29 cellular contexts compared by ENCODE assay signal in the genomic region with DNA sequence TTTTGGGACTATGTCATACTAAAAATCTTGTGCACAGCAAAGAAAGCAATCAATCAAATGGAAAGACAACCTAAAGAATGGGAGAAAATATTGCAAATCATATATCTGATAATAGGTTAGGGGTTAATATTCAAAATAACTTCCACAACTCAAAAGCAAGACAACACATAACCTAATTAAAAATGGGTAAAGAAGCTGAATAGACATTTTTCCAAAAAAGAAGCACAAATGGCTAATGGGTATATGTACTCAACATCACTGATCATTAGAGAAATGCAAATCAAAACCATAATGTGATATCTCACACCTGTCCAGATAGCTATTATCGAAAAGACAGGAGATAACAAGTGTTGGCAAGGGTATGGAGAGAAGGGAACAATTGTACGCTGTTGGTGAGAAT. TPM values are rescaled to one million over a fixed set of nuclear protein-coding genes. Genes with fewer than 3 reads are reported as not detected.
DNase-seq lines count a peak whose midpoint lies in the region; ATAC-seq, FAIRE-seq and TF ChIP-seq lines count a peak whose summit lies in the region.
"Had no signal": no experiment of that assay in that cellular context is flagged by ENCODE, and none has a peak within 500 bp of the region (broad histone marks: within the 10 kb centered on the region; RNA-seq: fewer than 3 reads in every experiment).

No MANE protein-coding gene starts in this region.

- TF ChIP-seq CTCF in HepG2 (CRISPR knock-in tag; IDR thresholded peaks at IDR 0.05) (no peak), right lobe of liver (IDR thresholded peaks at IDR 0.05) (no peak)

- CTCF ChIA-PET in HepG2 (lab: Yijun Ruan, JAX; ENCODE audit: low intra/inter-chr PET ratio, low total read pairs), result no interaction called here

- H3K27me3 ChIP-seq in HepG2 (ENCODE audit: control insufficient read depth in 1 of 2, insufficient read depth in 2 of 2, low read length in 2 of 2) (no peaks in the 10 kb centered on the region), right lobe of liver (peaks cover 0 to under 1% of the 10 kb centered on the region in 2 donors)
- H3K27me3 ChIP-seq: BE2C, BLaER1 had no signal

- no peaks in the 10 kb centered on the region for H3K79me2 ChIP-seq in HepG2 (ENCODE audit: insufficient read depth, low read length)

- H3K4me1 ChIP-seq in HepG2 (ENCODE audit: insufficient read depth, low read length) (no peaks in the 10 kb centered on the region), right lobe of liver (no peaks in the 10 kb centered on the region)
- H3K4me1 ChIP-seq: BE2C, BLaER1, Caco-2 had no signal

- H3K9me3 ChIP-seq in HepG2 (ENCODE audit: low read length) (no peaks in the 10 kb centered on the region), right lobe of liver (no peaks in the 10 kb centered on the region)
- H3K9me3 ChIP-seq: BE2C, BLaER1, Caco-2 had no signal

- BruUV-seq in HepG2 (replicated peaks; lab: Mats Ljungman, UMichigan), result no TSS peak

- 45% methylated on average over 2 of the region's 2 CpGs for WGBS in HepG2 (ENCODE audit: low lambda C conversion rate)
- 95% methylated on average over 2 of the region's 2 CpGs for WGBS in right lobe of liver (ENCODE audit: insufficient coverage, low coverage, low lambda C conversion rate, missing lambda C conversion rate)

- TF ChIP-seq RAD21 in HepG2 (CRISPR knock-in tag; IDR thresholded peaks at IDR 0.05), result no peak

- H3K27ac ChIP-seq in HepG2 (ENCODE audit: extremely low read length, insufficient read depth, low read length) (no peak overlapping the region), right lobe of liver (no peak overlapping the region)
- H3K27ac ChIP-seq: 22Rv1, BLaER1 had no signal

- H3K4me3 ChIP-seq in HepG2 (replicated peaks in 1 of 3; ENCODE audit: insufficient read depth in 1 of 3, low read depth in 2 of 3, low read length in 3 of 3) (no peak overlapping the region), right lobe of liver (no peak overlapping the region)
- H3K4me3 ChIP-seq: BLaER1, GM12878 had no signal

- TF ChIP-seq EP300 in HepG2 (IDR thresholded peaks at IDR 0.05; ENCODE audit: low read depth in 2 of 2, low read length in 2 of 2) (no peak), HepG2 (CRISPR knock-in tag; IDR thresholded peaks at IDR 0.05; ENCODE audit: borderline replicate concordance) (no peak)

- H3K9ac ChIP-seq in HepG2 (ENCODE audit: insufficient read depth, low read depth, low read length), result no peak overlapping the region
- H3K9ac ChIP-seq: BLaER1 had no signal

- DNase-seq in HepG2 (ENCODE audit: low spot score), result no peak
- DNase-seq in right lobe of liver, result no peak
- no peak for DNase-seq in HTR-8/SVneo (ENCODE audit: insufficient read length, low spot score)
- no peak for DNase-seq in NCI-H2081 treated with DMSO at 0.1 percent for 48 hours (lab: John Stamatoyannopoulos, UW)
- DNase-seq: ACHN; BE2C; C1 segment of cervical spinal cord; Caco-2; Calu3; CD4-positive, alpha-beta memory T cell; CD4-positive, CD25-positive, alpha-beta regulatory T cell; DMS 273 treated with DMSO at 0.1 percent for 48 hours; DMS153; DMS53; DMS79; DND-41; EL; GDM1 had no signal

- H4K20me1 ChIP-seq in HepG2 (ENCODE audit: insufficient read depth, low read length), result no peaks in the 10 kb centered on the region
- H4K20me1 ChIP-seq: BLaER1 had no signal

- no peak overlapping the region for H3K4me2 ChIP-seq in HepG2 (ENCODE audit: low read depth, low read length)
- H3K4me2 ChIP-seq: BLaER1 had no signal

- ATAC-seq in HepG2 (no peak), right lobe of liver (no peak), HG03457 (IDR thresholded peaks at IDR 0.05; ENCODE audit: unreplicated experiment) (no peak)
- ATAC-seq: GM12878 had no signal

- H3K36me3 ChIP-seq in HepG2 (replicated peaks in 1 of 2; ENCODE audit: control insufficient read depth in 1 of 2, insufficient read depth in 2 of 2, low read length in 2 of 2), result no peaks in the 10 kb centered on the region
- no peaks in the 10 kb centered on the region for H3K36me3 ChIP-seq in right lobe of liver
- H3K36me3 ChIP-seq: BE2C, BLaER1 had no signal

- no peak overlapping the region for H2AFZ ChIP-seq in HepG2 (ENCODE audit: low read length)

- intact Hi-C loops in HepG2 (cut with micrococcal nuclease; ENCODE audit: unreplicated experiment), result no loop called here
- intact Hi-C loops in right lobe of liver (cut with DNase I), result no loop called here

- TF ChIP-seq POLR2A in HepG2 (IDR thresholded peaks at IDR 0.05; ENCODE audit: insufficient read depth in 1 of 2, low read depth in 2 of 2, low read length in 2 of 2) (no peak), right lobe of liver (IDR thresholded peaks at IDR 0.05) (no peak)

- no peak for FAIRE-seq in HepG2 (lab: Jason Lieb, UNC)
- peak; percentile 57 for FAIRE-seq in HTR-8/SVneo (lab: Jason Lieb, UNC)
- FAIRE-seq: GM12878, GM12892, GM18507 had no signal

- POLR2A ChIA-PET in HepG2 (lab: Yijun Ruan, JAX), result no interaction called here

- in situ Hi-C loops in HepG2 (cut with HindIII; ENCODE audit: extremely low pct_ligation_motif_present, low pct_unique_long_range_greater_than_20kb), result no loop called here

TF ChIP-seq in HepG2, 621 proteins besides CTCF, POLR2A, EP300 and RAD21:
- TF ChIP-seq NFATC3 (CRISPR knock-in tag; IDR thresholded peaks at IDR 0.05) (no peak), MAFF (IDR thresholded peaks at IDR 0.05; ENCODE audit: low read depth, low read length) (peak; percentile 29; the same call in 1 of the 2 replicates), NAIF1 (CRISPR knock-in tag; IDR thresholded peaks at IDR 0.05; ENCODE audit: borderline replicate concordance) (no peak), MAFK (conservative IDR thresholded peaks at IDR 0.05 in 1 of 2, IDR thresholded peaks at IDR 0.05 in 1 of 2; ENCODE audit: low read length in 2 of 2) (peak; percentile 46 to 60)

RNA-seq across cellular contexts. Expression of a gene that starts 53.0 kb away (rescaled TPM):
- 0.22 TPM in 1 of 2 replicates, not detected in the other for total RNA-seq in HepG2 (2016; rRNA removed; fragmentation: Illumina TruSeq; extraction: Trizol)
- total RNA-seq in HepG2 (2016; cell fraction: cytosol; rRNA removed; fragmentation: Illumina TruSeq; extraction: Trizol; ENCODE audit: low read depth), result 0.26 TPM in 1 of 2 replicates, not detected in the other
- total RNA-seq in HepG2 (2016; cell fraction: insoluble cytoplasmic fraction; rRNA removed; fragmentation: Illumina TruSeq; extraction: Trizol), result 0.04 TPM in 1 of 2 replicates, not detected in the other
- total RNA-seq in HepG2 (2016; cell fraction: membrane; rRNA removed; fragmentation: Illumina TruSeq; extraction: Trizol), result 0.06 TPM in 1 of 2 replicates, not detected in the other
- total RNA-seq in HepG2 (2016; cell fraction: nucleus; rRNA removed; fragmentation: Illumina TruSeq; extraction: Trizol), result 0.16 TPM in 1 of 2 replicates, not detected in the other
- 0.37 and 0.54 TPM in 2 replicates for polyA plus RNA-seq in HepG2 (2011; rRNA removed)
- polyA plus RNA-seq in HepG2 (2011; cell fraction: cytosol; rRNA removed), result 0.05 and 0.21 TPM in 2 replicates
- 0.58 and 1.1 TPM in 2 replicates for polyA plus RNA-seq in HepG2 (2011; cell fraction: nucleus; rRNA removed)
- 0.08 and 0.33 TPM in 2 replicates for polyA plus RNA-seq in HepG2 (2012)
- not detected in 2 replicates for polyA plus RNA-seq in HepG2 (2016; cell fraction: cytosol; fragmentation: Illumina TruSeq; extraction: Trizol; ENCODE audit: low read depth)
- not detected in 2 replicates for polyA plus RNA-seq in HepG2 (2016; cell fraction: insoluble cytoplasmic fraction; fragmentation: Illumina TruSeq; extraction: Trizol; ENCODE audit: low read depth)
- not detected in 2 replicates for polyA plus RNA-seq in HepG2 (2016; cell fraction: membrane; fragmentation: Illumina TruSeq; extraction: Trizol; ENCODE audit: low read depth)
- 0.49 and 1.00 TPM in 2 replicates for polyA plus RNA-seq in HepG2 (2016; cell fraction: nucleus; fragmentation: Illumina TruSeq; extraction: Trizol; ENCODE audit: insufficient read depth, low read depth)
- polyA minus RNA-seq in HepG2 (2011; rRNA and poly(A)+ RNA removed; ENCODE audit: low replicate concordance), result 0.20 TPM in 1 of 2 replicates, not detected in the other
- polyA minus RNA-seq in HepG2 (2011; cell fraction: cytosol; rRNA and poly(A)+ RNA removed), result not detected in 2 replicates
- polyA minus RNA-seq in HepG2 (2011; cell fraction: nucleus; rRNA and poly(A)+ RNA removed), result 1.5 and 2.1 TPM in 2 replicates
- under 1 TPM in 1 of 6 experiments, not detected in 5; 0.20 TPM for total RNA-seq in right lobe of liver
- total RNA-seq: Calu3; CD4-positive, alpha-beta memory T cell; CD4-positive, CD25-positive, alpha-beta regulatory T cell; GM12878 had no signal
- polyA plus RNA-seq: CD14-positive monocyte; CD4-positive, alpha-beta memory T cell; CD4-positive, CD25-positive, alpha-beta regulatory T cell had no signal

RNA-seq across cellular contexts. Expression of a gene that starts 58.0 kb away (rescaled TPM):
- total RNA-seq in HepG2 (2016; rRNA removed; fragmentation: Illumina TruSeq; extraction: Trizol) (not detected in 2 replicates), right lobe of liver (not detected)
- not detected in 2 replicates for total RNA-seq in HepG2 (2016; cell fraction: cytosol; rRNA removed; fragmentation: Illumina TruSeq; extraction: Trizol; ENCODE audit: low read depth)
- total RNA-seq in HepG2 (2016; cell fraction: insoluble cytoplasmic fraction; rRNA removed; fragmentation: Illumina TruSeq; extraction: Trizol), result not detected in 2 replicates
- total RNA-seq in HepG2 (2016; cell fraction: membrane; rRNA removed; fragmentation: Illumina TruSeq; extraction: Trizol), result not detected in 2 replicates
- not detected in 2 replicates for total RNA-seq in HepG2 (2016; cell fraction: nucleus; rRNA removed; fragmentation: Illumina TruSeq; extraction: Trizol)
- polyA plus RNA-seq in HepG2 (2011; rRNA removed), result not detected in 2 replicates
- not detected in 2 replicates for polyA plus RNA-seq in HepG2 (2011; cell fraction: cytosol; rRNA removed)
- polyA plus RNA-seq in HepG2 (2011; cell fraction: nucleus; rRNA removed), result not detected in 2 replicates
- not detected in 2 replicates for polyA plus RNA-seq in HepG2 (2012)
- not detected in 2 replicates for polyA plus RNA-seq in HepG2 (2016; cell fraction: cytosol; fragmentation: Illumina TruSeq; extraction: Trizol; ENCODE audit: low read depth)
- polyA plus RNA-seq in HepG2 (2016; cell fraction: insoluble cytoplasmic fraction; fragmentation: Illumina TruSeq; extraction: Trizol; ENCODE audit: low read depth), result not detected in 2 replicates
- polyA plus RNA-seq in HepG2 (2016; cell fraction: membrane; fragmentation: Illumina TruSeq; extraction: Trizol; ENCODE audit: low read depth), result not detected in 2 replicates
- polyA plus RNA-seq in HepG2 (2016; cell fraction: nucleus; fragmentation: Illumina TruSeq; extraction: Trizol; ENCODE audit: insufficient read depth, low read depth), result not detected in 2 replicates
- polyA minus RNA-seq in HepG2 (2011; rRNA and poly(A)+ RNA removed; ENCODE audit: low replicate concordance), result not detected in 2 replicates
- polyA minus RNA-seq in HepG2 (2011; cell fraction: cytosol; rRNA and poly(A)+ RNA removed), result not detected in 2 replicates
- not detected in 2 replicates for polyA minus RNA-seq in HepG2 (2011; cell fraction: nucleus; rRNA and poly(A)+ RNA removed)
- total RNA-seq: A172; A673; Caco-2; Calu3; CD4-positive, alpha-beta memory T cell; CD4-positive, CD25-positive, alpha-beta regulatory T cell; Daoy; GM12878 had no signal
- polyA plus RNA-seq: AG04450; CD14-positive monocyte; CD4-positive, alpha-beta memory T cell; CD4-positive, CD25-positive, alpha-beta regulatory T cell; GM12878 had no signal
